In the genomic region with DNA sequence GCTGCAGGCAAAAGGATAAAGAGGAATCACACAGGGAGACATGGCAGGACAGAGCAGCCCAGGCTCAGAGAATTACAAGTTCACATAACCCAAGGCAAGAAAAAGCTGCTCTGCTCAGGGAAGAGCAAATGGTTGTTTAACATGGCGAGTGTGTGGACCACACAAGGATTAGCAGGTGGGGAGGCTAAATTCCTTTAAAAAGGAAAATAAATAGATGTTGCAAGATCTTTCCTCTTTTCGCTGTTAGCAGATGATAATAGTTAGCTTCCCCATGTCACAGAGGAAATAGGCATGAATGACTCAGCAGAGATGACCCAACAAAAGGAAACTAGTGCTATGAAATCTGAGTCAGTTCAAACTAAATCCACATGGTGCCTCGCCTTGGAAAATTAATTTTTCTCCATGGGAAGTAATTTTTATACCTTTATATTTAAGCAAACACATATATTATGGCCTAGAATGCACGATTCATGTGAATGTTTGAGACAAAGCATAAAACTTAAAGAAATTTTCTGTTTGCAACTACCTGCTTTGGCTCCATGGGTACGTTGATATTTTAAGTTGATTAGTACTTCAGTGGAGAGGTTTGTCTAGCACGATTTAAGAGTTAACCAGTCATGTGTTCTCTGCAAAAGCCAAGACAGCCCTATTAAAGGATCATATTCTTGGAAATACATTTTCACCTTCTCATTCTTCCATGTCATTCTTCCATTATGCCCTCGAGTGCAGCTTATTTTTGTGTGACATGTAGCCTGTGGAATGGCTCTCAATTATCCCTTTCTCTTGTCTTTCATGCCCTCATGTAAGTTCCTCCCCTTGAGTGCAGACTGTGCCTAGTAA, we compare ENCODE assay signal across 1 cellular context.
TF ChIP-seq lines count a peak whose summit lies in the region.

No MANE protein-coding gene starts in this region.

TF ChIP-seq in endothelial cell of umbilical vein, 7 proteins besides CTCF, POLR2A, EP300 and RAD21:
- TF ChIP-seq MYC (IDR thresholded peaks at IDR 0.05; ENCODE audit: low read depth, low read length) (no peak), POLR2AphosphoS5 (IDR thresholded peaks at IDR 0.05; ENCODE audit: insufficient read depth, low read depth, low read length) (no peak), JUN (IDR thresholded peaks at IDR 0.05; ENCODE audit: borderline replicate concordance, insufficient read depth, insufficient read length, low read depth) (no peak), FOS (IDR thresholded peaks at IDR 0.05; ENCODE audit: borderline replicate concordance, insufficient read depth, low read length) (peak; percentile 51), EZH2 (IDR thresholded peaks at IDR 0.05; ENCODE audit: borderline replicate concordance, low read depth, low read length, severe bottlenecking) (no peak), GATA2 (IDR thresholded peaks at IDR 0.05; ENCODE audit: insufficient read depth, insufficient read length, low read depth, low read length) (no peak)
- TF ChIP-seq, protein P1, sequence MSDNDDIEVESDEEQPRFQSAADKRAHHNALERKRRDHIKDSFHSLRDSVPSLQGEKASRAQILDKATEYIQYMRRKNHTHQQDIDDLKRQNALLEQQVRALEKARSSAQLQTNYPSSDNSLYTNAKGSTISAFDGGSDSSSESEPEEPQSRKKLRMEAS (IDR thresholded peaks at IDR 0.05; ENCODE audit: insufficient read depth, insufficient read length): no peak
